ENCODE assay signal across 1 cellular context in the genomic region with DNA sequence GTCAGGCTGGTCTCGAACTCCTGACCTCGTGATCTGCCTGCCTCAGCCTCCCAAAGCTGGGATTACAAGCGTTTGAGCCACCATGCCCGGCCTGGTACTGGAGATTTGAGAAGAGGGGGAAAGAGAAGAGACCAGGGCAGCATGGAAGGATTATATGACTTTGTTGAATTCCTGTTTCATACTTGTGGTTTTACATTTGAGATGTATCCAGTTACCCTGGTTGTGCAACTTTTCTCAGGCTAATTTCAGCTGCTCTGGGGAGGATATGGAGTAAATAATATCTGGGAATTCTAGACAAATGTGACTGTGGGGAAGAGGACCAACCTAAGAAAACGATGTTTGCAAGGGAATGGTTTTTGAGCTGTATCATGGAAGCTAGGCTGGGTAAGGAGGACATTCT.
TF ChIP-seq lines count a peak whose summit lies in the region.

No MANE protein-coding gene starts in this region.

TF ChIP-seq in IMR-90, 13 proteins besides CTCF, POLR2A, EP300 and RAD21:
- peak; percentile 99 for TF ChIP-seq CEBPB (IDR thresholded peaks at IDR 0.05; ENCODE audit: low read depth, low read length)
- peak; percentile 13; the same call in 1 of the 2 replicates for TF ChIP-seq MAZ (IDR thresholded peaks at IDR 0.05; ENCODE audit: borderline replicate concordance, low read depth, low read length)
- TF ChIP-seq BHLHE40 (IDR thresholded peaks at IDR 0.05; ENCODE audit: low read depth, low read length), result no peak
- peak; percentile 55 for TF ChIP-seq RCOR1 (IDR thresholded peaks at IDR 0.05; ENCODE audit: insufficient replicate concordance, low read length)
- no peak for TF ChIP-seq CHD1 (IDR thresholded peaks at IDR 0.05; ENCODE audit: low read depth, low read length)
- no peak for TF ChIP-seq MXI1 (IDR thresholded peaks at IDR 0.05; ENCODE audit: borderline replicate concordance, low read depth, low read length)
- no peak for TF ChIP-seq RFX5 (IDR thresholded peaks at IDR 0.05; ENCODE audit: low read depth, low read length)
- TF ChIP-seq FOS (IDR thresholded peaks at IDR 0.05; ENCODE audit: low read depth, low read length), result no peak
- TF ChIP-seq NFE2L2 (IDR thresholded peaks at IDR 0.05; ENCODE audit: low read depth, low read length), result no peak
- TF ChIP-seq SMC3 (IDR thresholded peaks at IDR 0.05; ENCODE audit: low read depth, low read length), result no peak
- TF ChIP-seq, protein P1, sequence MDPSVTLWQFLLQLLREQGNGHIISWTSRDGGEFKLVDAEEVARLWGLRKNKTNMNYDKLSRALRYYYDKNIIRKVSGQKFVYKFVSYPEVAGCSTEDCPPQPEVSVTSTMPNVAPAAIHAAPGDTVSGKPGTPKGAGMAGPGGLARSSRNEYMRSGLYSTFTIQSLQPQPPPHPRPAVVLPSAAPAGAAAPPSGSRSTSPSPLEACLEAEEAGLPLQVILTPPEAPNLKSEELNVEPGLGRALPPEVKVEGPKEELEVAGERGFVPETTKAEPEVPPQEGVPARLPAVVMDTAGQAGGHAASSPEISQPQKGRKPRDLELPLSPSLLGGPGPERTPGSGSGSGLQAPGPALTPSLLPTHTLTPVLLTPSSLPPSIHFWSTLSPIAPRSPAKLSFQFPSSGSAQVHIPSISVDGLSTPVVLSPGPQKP (IDR thresholded peaks at IDR 0.05; ENCODE audit: borderline replicate concordance, low read depth, low read length), result no peak
- TF ChIP-seq, protein P2, sequence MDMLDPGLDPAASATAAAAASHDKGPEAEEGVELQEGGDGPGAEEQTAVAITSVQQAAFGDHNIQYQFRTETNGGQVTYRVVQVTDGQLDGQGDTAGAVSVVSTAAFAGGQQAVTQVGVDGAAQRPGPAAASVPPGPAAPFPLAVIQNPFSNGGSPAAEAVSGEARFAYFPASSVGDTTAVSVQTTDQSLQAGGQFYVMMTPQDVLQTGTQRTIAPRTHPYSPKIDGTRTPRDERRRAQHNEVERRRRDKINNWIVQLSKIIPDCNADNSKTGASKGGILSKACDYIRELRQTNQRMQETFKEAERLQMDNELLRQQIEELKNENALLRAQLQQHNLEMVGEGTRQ (IDR thresholded peaks at IDR 0.05; ENCODE audit: low read depth, low read length), result no peak
- no peak for TF ChIP-seq MAFK (IDR thresholded peaks at IDR 0.05; ENCODE audit: low read depth, low read length)
